32 cellular contexts compared by ENCODE assay signal in genomic region chr22:43802897-43803495, GRCh38. TPM values are rescaled to one million over a fixed set of nuclear protein-coding genes. Genes with fewer than 3 reads are reported as not detected.
"Had no signal": no experiment of that assay in that cellular context is flagged by ENCODE, and none has a peak within 500 bp of the region (broad histone marks: within the 10 kb centered on the region; RNA-seq: fewer than 3 reads in every experiment).

No MANE protein-coding gene starts in this region.

- H3K27me3 ChIP-seq: adrenal gland, body of pancreas had no signal

- ATAC-seq: activated CD4-positive, CD25-positive, alpha-beta regulatory T cell treated with anti-CD3 and anti-CD28 coated beads, Interleukin-2, amount 50 U/mL, for 24 hours; activated CD8-positive, alpha-beta T cell treated with anti-CD3 and anti-CD28 coated beads for 36 hours; activated naive CD8-positive, alpha-beta T cell treated with anti-CD3 and anti-CD28 coated beads, Interleukin-2, amount 50 U/mL, for 24 hours; activated T-cell treated with anti-CD3 and anti-CD28 coated beads, Interleukin-2, amount 50 U/mL, for 4 hours; activated T-helper 17 cell treated with anti-CD3 and anti-CD28 coated beads, Interleukin-2, amount 50 U/mL, for 72 hours; body of pancreas; T-helper 17 cell had no signal

- H3K4me3 Mint-ChIP-seq: activated B cell treated with CpG ODN at 0.5 μM for 24 hours; activated CD8-positive, alpha-beta T cell treated with anti-CD3 and anti-CD28 coated beads for 36 hours; activated naive CD4-positive, alpha-beta T cell treated with anti-CD3 and anti-CD28 coated beads for 36 hours; activated naive CD4-positive, alpha-beta T cell treated with anti-CD3 and anti-CD28 coated beads, Interleukin-2, amount 50 U/mL, for 24 hours; activated naive CD8-positive, alpha-beta T cell treated with anti-CD3 and anti-CD28 coated beads for 36 hours; activated naive CD8-positive, alpha-beta T cell treated with anti-CD3 and anti-CD28 coated beads, Interleukin-2, amount 50 U/mL, for 24 hours; activated T-cell treated with anti-CD3 and anti-CD28 coated beads, Interleukin-2, amount 50 U/mL, for 4 hours; activated T-helper 17 cell treated with anti-CD3 and anti-CD28 coated beads, Interleukin-2, amount 50 U/mL, for 72 hours; T-helper 17 cell; T-helper 2 cell treated with Interferon-gamma antibody and Interleukin-4, amounts not matched to agents 5 μg/mL and 100 μg/mL, for 36 hours had no signal

- DNase-seq: activated B cell treated with CpG ODN at 0.5 μM for 24 hours; activated CD4-positive, alpha-beta T cell treated with anti-CD3 and anti-CD28 coated beads for 48 hours; activated CD4-positive, alpha-beta T cell treated with anti-CD3 and anti-CD28 coated beads, Interleukin-2, amount 50 U/mL, for 1 hour; activated CD4-positive, alpha-beta T cell treated with anti-CD3 and anti-CD28 coated beads, Interleukin-2, amount 50 U/mL, for 48 hours; activated CD8-positive, alpha-beta memory T cell treated with anti-CD3 and anti-CD28 coated beads for 24 hours; activated CD8-positive, alpha-beta T cell treated with anti-CD3 and anti-CD28 coated beads for 36 hours; activated effector memory CD4-positive, alpha-beta T cell treated with Interleukin-2 at 50 U/mL for 16 hours; activated naive CD4-positive, alpha-beta T cell treated with anti-CD3 and anti-CD28 coated beads for 36 hours; activated naive CD8-positive, alpha-beta T cell treated with anti-CD3 and anti-CD28 coated beads for 36 hours; activated naive CD8-positive, alpha-beta T cell treated with anti-CD3 and anti-CD28 coated beads, Interleukin-2, amount 50 U/mL, for 24 hours; activated T-cell treated with anti-CD3 and anti-CD28 coated beads, Interleukin-2, amount 50 U/mL, for 4 hours; adrenal gland; amygdala; aorta; body of pancreas; caudate nucleus; effector CD8-positive, alpha-beta T cell; foreskin fibroblast; head of caudate nucleus; T-helper 17 cell; T1000; WERI-Rb-1 had no signal

- FAIRE-seq: colon, endometrium, endothelial cell of umbilical vein, frontal cortex had no signal

- H3K27ac Mint-ChIP-seq: activated B cell treated with CpG ODN at 0.5 μM for 24 hours; activated CD8-positive, alpha-beta T cell treated with anti-CD3 and anti-CD28 coated beads for 36 hours; activated naive CD4-positive, alpha-beta T cell treated with anti-CD3 and anti-CD28 coated beads for 36 hours; activated naive CD4-positive, alpha-beta T cell treated with anti-CD3 and anti-CD28 coated beads, Interleukin-2, amount 50 U/mL, for 24 hours; activated naive CD8-positive, alpha-beta T cell treated with anti-CD3 and anti-CD28 coated beads for 36 hours; activated naive CD8-positive, alpha-beta T cell treated with anti-CD3 and anti-CD28 coated beads, Interleukin-2, amount 50 U/mL, for 24 hours; activated T-helper 17 cell treated with anti-CD3 and anti-CD28 coated beads, Interleukin-2, amount 50 U/mL, for 72 hours; T-helper 17 cell; T-helper 2 cell treated with Interferon-gamma antibody and Interleukin-4, amounts not matched to agents 5 μg/mL and 100 μg/mL, for 36 hours had no signal

- H3K9me3 ChIP-seq: body of pancreas had no signal

- H3K4me1 Mint-ChIP-seq: activated naive CD4-positive, alpha-beta T cell treated with anti-CD3 and anti-CD28 coated beads, Interleukin-2, amount 50 U/mL, for 24 hours; activated naive CD8-positive, alpha-beta T cell treated with anti-CD3 and anti-CD28 coated beads for 36 hours; activated naive CD8-positive, alpha-beta T cell treated with anti-CD3 and anti-CD28 coated beads, Interleukin-2, amount 50 U/mL, for 24 hours; activated T-helper 17 cell treated with anti-CD3 and anti-CD28 coated beads, Interleukin-2, amount 50 U/mL, for 72 hours; T-helper 17 cell had no signal

- H3K4me1 ChIP-seq: adrenal gland, body of pancreas had no signal

- H3K4me3 ChIP-seq: adrenal gland, body of pancreas had no signal

- H3K27ac ChIP-seq: adrenal gland, body of pancreas, epithelial cell of prostate, WERI-Rb-1 had no signal

- H3K36me3 ChIP-seq: adrenal gland, WERI-Rb-1 had no signal

RNA-seq across cellular contexts. Expression of gene EFCAB6, which starts 9.1 kb away (rescaled TPM):
- total RNA-seq: activated B cell treated with CpG ODN at 0.5 μM for 24 hours had no signal

RNA-seq across cellular contexts. Expression of gene SULT4A1, which starts 59.3 kb away (rescaled TPM):
- total RNA-seq: activated B cell treated with CpG ODN at 0.5 μM for 24 hours; activated CD8-positive, alpha-beta T cell treated with anti-CD3 and anti-CD28 coated beads for 36 hours; activated naive CD4-positive, alpha-beta T cell treated with anti-CD3 and anti-CD28 coated beads for 36 hours; activated T-cell treated with anti-CD3 and anti-CD28 coated beads, Interleukin-2, amount 50 U/mL, for 4 hours; aorta; dermis microvascular lymphatic vessel endothelial cell; endothelial cell of umbilical vein; T-helper 17 cell had no signal
